Comparison of ENCODE assay signal across 13 cellular contexts in genomic region chr14:23353433-23353780, GRCh38. TPM values are rescaled to one million over a fixed set of nuclear protein-coding genes. Genes with fewer than 3 reads are reported as not detected.
A peak's percentile ranks its signal among the peaks of the same experiment; 100 is the strongest.
DNase-seq lines count a peak whose midpoint lies in the region; ATAC-seq, FAIRE-seq and TF ChIP-seq lines count a peak whose summit lies in the region.
"Had no signal": no experiment of that assay in that cellular context is flagged by ENCODE, and none has a peak within 500 bp of the region (broad histone marks: within the 10 kb centered on the region; RNA-seq: fewer than 3 reads in every experiment).

No MANE protein-coding gene starts in this region.

- no peak overlapping the region for H2BK15ac ChIP-seq in IMR-90 (ENCODE audit: low read depth, low read length)
- no peak overlapping the region for H2BK15ac ChIP-seq in H1 (ENCODE audit: low read length)

- no peak overlapping the region for H3K56ac ChIP-seq in IMR-90 (ENCODE audit: extremely low read depth, insufficient read depth, low read length)
- no peak overlapping the region for H3K56ac ChIP-seq in H1 (replicated peaks; ENCODE audit: insufficient read length, low read depth, low read length)

- H3K18ac ChIP-seq in IMR-90 (ENCODE audit: low read depth, low read length) (no peak overlapping the region), H1 (ENCODE audit: extremely low read depth, low read length) (no peak overlapping the region)

- H3K4me3 Mint-ChIP-seq in Caco-2 (ENCODE audit: unreplicated experiment) = peak overlapping the region; percentile 71

- H3K23ac ChIP-seq in IMR-90 (ENCODE audit: low read depth, low read length) (no peak overlapping the region), H1 (ENCODE audit: insufficient read length) (no peak overlapping the region)

- dilution Hi-C loops in IMR-90 (cut with HindIII; ENCODE audit: low sequenced_read_pairs, unreplicated experiment) = no loop called here

- peak overlapping the region; percentile 33; the same call in 1 of the 2 replicates for H2BK20ac ChIP-seq in IMR-90 (ENCODE audit: low read depth, low read length)
- H2BK20ac ChIP-seq in H1 (ENCODE audit: low read length) = no peak overlapping the region

- no peak for ATAC-seq in IMR-90 (ENCODE audit: low read depth)

- H3K4me3 ChIP-seq in Caco-2 (ENCODE audit: low read depth, low read length) (0 out of 2 replicates have a peak overlapping the region, but pooled peaks have one; percentile 53), IMR-90 (ENCODE audit: insufficient read depth, low read depth, low read length) (no peak overlapping the region), H1 (ENCODE audit: extremely low read depth in 1 of 4, insufficient read depth in 2 of 4, low read depth in 3 of 4, low read length in 4 of 4) (peak overlapping the region in 2 of 4 experiments; percentile 72 to 84; a peak in 2 of 8 replicates), neuron (ENCODE audit: low read length) (peak overlapping the region; percentile 63), coronary artery (no peak overlapping the region)

- no peak for TF ChIP-seq RAD21 in IMR-90 (IDR thresholded peaks at IDR 0.05; ENCODE audit: low read length)
- no peak for TF ChIP-seq RAD21 in H1 (IDR thresholded peaks at IDR 0.05 in 1 of 2, conservative IDR thresholded peaks at IDR 0.05 in 1 of 2; ENCODE audit: low read depth in 2 of 2, low read length in 2 of 2)

- H3K9me3 Mint-ChIP-seq in Caco-2 (ENCODE audit: unreplicated experiment) = no peaks in the 10 kb centered on the region
- H3K9me3 Mint-ChIP-seq: stimulated activated naive CD8-positive, alpha-beta T cell treated with anti-CD3 and anti-CD28 coated beads, Interleukin-15, amount 100 ng/mL, for 72 hours had no signal

- FAIRE-seq in H1 (lab: Jason Lieb, UNC) = no peak

- H3K4me2 ChIP-seq in IMR-90 (ENCODE audit: low read depth, low read length) (no peak overlapping the region), H1 (ENCODE audit: insufficient read depth in 1 of 2, low read depth in 2 of 2, low read length in 2 of 2) (peak overlapping the region; percentile 59 to 92; a peak in 2 of 4 replicates)

- no peak overlapping the region for H2AK9ac ChIP-seq in IMR-90 (replicated peaks; ENCODE audit: low read depth, low read length, poor library complexity)

- H3K9me3 ChIP-seq in Caco-2 (no peaks in the 10 kb centered on the region), IMR-90 (ENCODE audit: control insufficient read depth, insufficient read depth, low read length) (no peaks in the 10 kb centered on the region), H1 (ENCODE audit: insufficient read depth in 2 of 2, low read depth in 1 of 2, low read length in 1 of 2) (no peaks in the 10 kb centered on the region), neuron (ENCODE audit: low read length) (no peaks in the 10 kb centered on the region)

- H3K27me3 Mint-ChIP-seq in Caco-2 (ENCODE audit: insufficient read depth, unreplicated experiment) = peaks cover 17% of the 10 kb centered on the region

- DNase-seq in Caco-2 = no peak
- DNase-seq in IMR-90 = no peak
- no peak for DNase-seq in H1 (ENCODE audit: low read depth in 1 of 2, low spot score in 2 of 2)
- no peak for DNase-seq in activated gamma-delta T cell (lab: John Stamatoyannopoulos, UW)
- no peak for DNase-seq in coronary artery (ENCODE audit: low spot score)
- no peak for DNase-seq in medulla oblongata (ENCODE audit: extremely low spot score)
- DNase-seq: Calu3 had no signal

- peaks cover 6% of the 10 kb centered on the region for H3K4me1 Mint-ChIP-seq in Caco-2 (ENCODE audit: low read depth, unreplicated experiment)
- H3K4me1 Mint-ChIP-seq: stimulated activated naive CD8-positive, alpha-beta T cell treated with anti-CD3 and anti-CD28 coated beads, Interleukin-15, amount 100 ng/mL, for 72 hours had no signal

- H3K27me3 ChIP-seq in Caco-2 (replicated peaks; ENCODE audit: control insufficient read depth, insufficient read depth, low read length) (no peaks in the 10 kb centered on the region), IMR-90 (ENCODE audit: control insufficient read depth, insufficient read depth, low read length) (no peaks in the 10 kb centered on the region), H1 (replicated peaks in 1 of 4; ENCODE audit: control insufficient read depth in 3 of 4, extremely low read depth in 1 of 4, insufficient read depth in 3 of 4, low read length in 3 of 4) (peaks cover 0 to 14% (median 10%) of the 10 kb centered on the region in 4 experiments; a peak in 6 of 7 replicates), neuron (ENCODE audit: insufficient read depth, low read length) (no peaks in the 10 kb centered on the region)

- in situ Hi-C loops in IMR-90 (cut with MboI; ENCODE audit: low sequenced_read_pairs) = no loop called here

- no CpG with 5 or more reads among the region's 5 CpGs for WGBS in IMR-90 (ENCODE audit: extremely low coverage in 2 of 2, insufficient read length in 1 of 2), 2 experiments
- WGBS in H1 (ENCODE audit: extremely low coverage in 1 of 2, insufficient coverage in 1 of 2, insufficient read length in 1 of 2, insufficient replicate concordance in 2 of 2, low coverage in 1 of 2, low lambda C conversion rate in 2 of 2, missing lambda C conversion rate in 1 of 2), 2 experiments = 84% methylated on average over 5 of the region's 5 CpGs; no CpG with 5 or more reads in 1 of the 2 experiments

- no peaks in the 10 kb centered on the region; the same call in 1 of the 2 replicates for H4K20me1 ChIP-seq in IMR-90 (ENCODE audit: insufficient read depth, low read length)
- H4K20me1 ChIP-seq in H1 (replicated peaks in 1 of 2; ENCODE audit: control insufficient read depth in 1 of 2, insufficient read depth in 2 of 2, low read length in 2 of 2) = peaks cover 0 to 3% of the 10 kb centered on the region in 2 experiments

- H3K36me3 ChIP-seq in Caco-2 (ENCODE audit: control insufficient read depth, insufficient read depth, low read length) (no peaks in the 10 kb centered on the region), IMR-90 (ENCODE audit: control insufficient read depth, insufficient read depth, low read length) (peaks cover 25% of the 10 kb centered on the region), H1 (ENCODE audit: control insufficient read depth in 2 of 4, insufficient read depth in 4 of 4, low read length in 3 of 4) (peaks cover 0 to 11% (median 5%) of the 10 kb centered on the region in 4 experiments; a peak in 4 of 8 replicates), neuron (ENCODE audit: insufficient read depth, low read length) (peaks cover 21% of the 10 kb centered on the region)

- H3K14ac ChIP-seq in IMR-90 (replicated peaks; ENCODE audit: low read depth, low read length) = 0 out of 2 replicates have a peak overlapping the region, but pooled peaks have one; percentile 46
- H3K14ac ChIP-seq in H1 (ENCODE audit: insufficient read length) = no peak overlapping the region

- H3K79me2 ChIP-seq in H1 (ENCODE audit: control insufficient read depth in 1 of 2, insufficient read depth in 2 of 2, low read length in 2 of 2) = no peaks in the 10 kb centered on the region

- H2BK12ac ChIP-seq in H1 (ENCODE audit: low read depth, low read length) = peak overlapping the region; percentile 45; the same call in 1 of the 2 replicates

- H3K9me1 ChIP-seq in IMR-90 (ENCODE audit: insufficient read depth, low read length) = peaks cover 6% of the 10 kb centered on the region; the same call in 1 of the 2 replicates

- BruUV-seq in Caco-2 (replicated peaks; lab: Mats Ljungman, UMichigan) = no TSS peak
- BruUV-seq in IMR-90 (replicated peaks; lab: Mats Ljungman, UMichigan) = no TSS peak

- POLR2A ChIA-PET in Caco-2 (lab: Charles Lee) (no interaction called here), IMR-90 (lab: Charles Lee; ENCODE audit: unreplicated experiment) (no interaction called here), H1 (lab: Charles Lee; ENCODE audit: partially characterized antibody) (interaction anchor here (0.6 to 6.4 kb wide), 11 partner anchors 10 to 213 kb away, joined by 3 to 73 read pairs (median 4); partner anchors contain the start of genes CMTM5, EFS and PABPN1)

- H4K5ac ChIP-seq in IMR-90 (ENCODE audit: low read depth, low read length) (no peak overlapping the region), H1 (ENCODE audit: insufficient read length, low read depth, low read length) (no peak overlapping the region)

- H3K4ac ChIP-seq in IMR-90 (ENCODE audit: low read depth, low read length) = 0 out of 2 replicates have a peak overlapping the region, but pooled peaks have one; percentile 64
- no peak overlapping the region for H3K4ac ChIP-seq in H1 (replicated peaks; ENCODE audit: insufficient read length, low read depth, low read length)

- no peak overlapping the region for H3K27ac Mint-ChIP-seq in Caco-2 (ENCODE audit: unreplicated experiment)
- H3K27ac Mint-ChIP-seq: stimulated activated naive CD8-positive, alpha-beta T cell treated with anti-CD3 and anti-CD28 coated beads, Interleukin-15, amount 100 ng/mL, for 72 hours had no signal

- H3K79me1 ChIP-seq in IMR-90 (ENCODE audit: low read depth in 1 of 2, low read length in 2 of 2) (peaks cover 0 to 7% of the 10 kb centered on the region in 2 experiments; a peak in 3 of 4 replicates), H1 (ENCODE audit: low read depth, low read length) (no peaks in the 10 kb centered on the region)

- H2AFZ ChIP-seq in IMR-90 (replicated peaks; ENCODE audit: low read length, poor library complexity) (peak overlapping the region; percentile 96), H1 (ENCODE audit: low read length) (no peak overlapping the region), neuron (ENCODE audit: low read depth, low read length) (no peak overlapping the region)

- no peak overlapping the region for H4K91ac ChIP-seq in IMR-90 (ENCODE audit: insufficient read depth, low read depth, low read length)
- no peak overlapping the region for H4K91ac ChIP-seq in H1 (replicated peaks; ENCODE audit: insufficient read length, low read length)

- H3K36me3 Mint-ChIP-seq in Caco-2 (ENCODE audit: insufficient read depth, unreplicated experiment) = no peaks in the 10 kb centered on the region

- H4K8ac ChIP-seq in IMR-90 (ENCODE audit: low read depth in 2 of 2, low read length in 2 of 2) = peak overlapping the region; percentile 75 to 77; a peak in 3 of 4 replicates
- H4K8ac ChIP-seq in H1 (ENCODE audit: extremely low read depth, insufficient read depth, low read length) = no peak overlapping the region

- CTCF ChIA-PET in Caco-2 (lab: Charles Lee) (interaction anchor here (0.6 to 1.2 kb wide), 3 partner anchors 19 to 32 kb away, joined by 3 to 6 read pairs (median 3); partner anchors contain the start of gene PABPN1), IMR-90 (lab: Yijun Ruan, JAX) (interaction anchor here (1.4 to 1.7 kb wide), 2 partner anchors 10 to 27 kb away, joined by 3 to 4 read pairs; no protein-coding TSS in a partner anchor), H1 (lab: Charles Lee; ENCODE audit: partially characterized antibody) (interaction anchor here (0.8 to 20.9 kb wide), 12 partner anchors 8 to 295 kb away, joined by 3 to 333 read pairs (median 4); partner anchors contain the start of genes CMTM5, IL25 and MYH7)

- TF ChIP-seq POLR2A in IMR-90 (IDR thresholded peaks at IDR 0.05; ENCODE audit: low read depth, low read length) (no peak), H1 (IDR thresholded peaks at IDR 0.05; ENCODE audit: control extremely low read depth in 1 of 2, low read depth in 2 of 2, low read length in 2 of 2) (no peak)

- H2AK5ac ChIP-seq in IMR-90 (ENCODE audit: low read depth, low read length) (peak overlapping the region; percentile 27; the same call in 1 of the 2 replicates), H1 (ENCODE audit: low read depth, low read length) (peak overlapping the region; percentile 41; the same call in 1 of the 2 replicates)

- peaks cover 10% of the 10 kb centered on the region for H3K23me2 ChIP-seq in H1 (ENCODE audit: low read depth, low read length)

- no peak overlapping the region for H3K9ac ChIP-seq in IMR-90 (ENCODE audit: low read depth, low read length)
- no peak overlapping the region for H3K9ac ChIP-seq in H1 (replicated peaks in 1 of 4; ENCODE audit: extremely low read depth in 1 of 4, low read depth in 3 of 4, low read length in 3 of 4)

- intact Hi-C loops in Caco-2 (cut with micrococcal nuclease; ENCODE audit: unreplicated experiment) (loop anchor here (2.0 kb wide), 1 partner anchor 27 kb away; no protein-coding TSS in a partner anchor), IMR-90 (cut with micrococcal nuclease) (no loop called here)

- TF ChIP-seq CTCF in Caco-2 (IDR thresholded peaks at IDR 0.05; ENCODE audit: insufficient read depth in 1 of 2, low read depth in 1 of 2, low read length in 1 of 2, severe bottlenecking in 1 of 2, unreplicated experiment in 1 of 2) (no peak), IMR-90 (conservative IDR thresholded peaks at IDR 0.05; ENCODE audit: low read depth, low read length) (no peak), H1 (IDR thresholded peaks at IDR 0.05; ENCODE audit: control extremely low read depth in 1 of 3, insufficient read depth in 1 of 3, low read depth in 1 of 3, low read length in 3 of 3) (no peak), coronary artery (IDR thresholded peaks at IDR 0.05) (no peak)

- 0 out of 2 replicates have a peak, but pooled peaks cover 3% of the 10 kb centered on the region for H3K4me1 ChIP-seq in Caco-2
- peaks cover 3% of the 10 kb centered on the region; the same call in 1 of the 2 replicates for H3K4me1 ChIP-seq in IMR-90 (ENCODE audit: control insufficient read depth, insufficient read depth, low read length)
- peaks cover 0 to 3% (median 2%) of the 10 kb centered on the region in 4 experiments; a peak in 4 of 7 replicates for H3K4me1 ChIP-seq in H1 (replicated peaks in 1 of 4; ENCODE audit: control insufficient read depth in 3 of 4, insufficient read depth in 4 of 4, low read length in 3 of 4)
- H3K4me1 ChIP-seq in neuron (ENCODE audit: insufficient read depth, low read length) = peaks cover 7% of the 10 kb centered on the region

- no peak overlapping the region for H3K27ac ChIP-seq in IMR-90 (ENCODE audit: insufficient read depth, low read length)
- no peak overlapping the region for H3K27ac ChIP-seq in H1 (ENCODE audit: low read depth, low read length)
- peak overlapping the region in 1 of 2 donors; percentile 84 for H3K27ac ChIP-seq in coronary artery

- TF ChIP-seq EP300 in H1 (IDR thresholded peaks at IDR 0.05; ENCODE audit: borderline replicate concordance in 1 of 2, low read depth in 2 of 2, low read length in 2 of 2) = no peak

- H2BK5ac ChIP-seq in IMR-90 (ENCODE audit: low read depth, low read length, poor library complexity, severe bottlenecking) = no peak overlapping the region
- no peak overlapping the region for H2BK5ac ChIP-seq in H1 (ENCODE audit: low read depth, low read length)

- H2BK120ac ChIP-seq in IMR-90 (ENCODE audit: low read depth, low read length) (peak overlapping the region; percentile 35), H1 (replicated peaks; ENCODE audit: low read depth, low read length) (no peak overlapping the region)

RNA-seq across cellular contexts. Expression of gene SLC22A17, which starts 0.7 kb away (rescaled TPM):
- total RNA-seq in Caco-2 (2022) (3.1 and 3.7 TPM in 2 replicates), IMR-90 (2012; rRNA removed) (6.4 and 6.6 TPM in 2 replicates)
- polyA plus RNA-seq in IMR-90 (2012; rRNA removed) (35.6 and 36.0 TPM in 2 replicates), H1 (2011; rRNA removed) (49.0 and 77.7 TPM in 2 replicates)
- polyA plus RNA-seq in IMR-90 (2012; cell fraction: cytosol; rRNA removed) = 17.0 and 43.1 TPM in 2 replicates
- polyA plus RNA-seq in IMR-90 (2012; cell fraction: nucleus; rRNA removed; ENCODE audit: low replicate concordance) = 161 and 357 TPM in 2 replicates
- total RNA-seq in H1 (2021; fragmentation: NEBNext Ultra II Directional; extraction: Animal tissue kit (Norgen Biotek cat#: 25700)) = 39.4 and 43.0 TPM in 2 replicates
- polyA plus RNA-seq in H1 (2011; cell fraction: cytosol; rRNA removed) = 37.0 TPM
- polyA plus RNA-seq in H1 (2011; cell fraction: nucleus; rRNA removed) = 247 TPM
- 27.3 to 49.2 TPM (median 43.9 TPM) in 4 replicates for polyA plus RNA-seq in H1 (2012, experiment 1 of 2)
- polyA plus RNA-seq in H1 (2012, experiment 2 of 2) = 32.6 TPM
- polyA plus RNA-seq in H1 (2013, experiment 1 of 2) = 46.6 TPM
- 48.6 TPM for polyA plus RNA-seq in H1 (2013, experiment 2 of 2)
- 17.3 and 17.8 TPM in 2 replicates for polyA minus RNA-seq in H1 (2011; rRNA and poly(A)+ RNA removed)
- polyA minus RNA-seq in H1 (2011; cell fraction: cytosol; rRNA and poly(A)+ RNA removed) = 21.3 TPM
- 35.1 TPM for polyA minus RNA-seq in H1 (2011; cell fraction: nucleus; rRNA and poly(A)+ RNA removed)

RNA-seq across cellular contexts. Expression of gene EFS, which starts 11.6 kb away (rescaled TPM):
- total RNA-seq in Caco-2 (2022) (0.14 and 0.16 TPM in 2 replicates), IMR-90 (2012; rRNA removed) (2.2 and 2.5 TPM in 2 replicates)
- polyA plus RNA-seq in IMR-90 (2012; rRNA removed) (11.6 and 13.3 TPM in 2 replicates), H1 (2011; rRNA removed) (28.6 and 39.0 TPM in 2 replicates)
- polyA plus RNA-seq in IMR-90 (2012; cell fraction: cytosol; rRNA removed) = 7.2 and 13.1 TPM in 2 replicates
- 34.4 and 64.4 TPM in 2 replicates for polyA plus RNA-seq in IMR-90 (2012; cell fraction: nucleus; rRNA removed; ENCODE audit: low replicate concordance)
- 27.8 and 29.0 TPM in 2 replicates for total RNA-seq in H1 (2021; fragmentation: NEBNext Ultra II Directional; extraction: Animal tissue kit (Norgen Biotek cat#: 25700))
- polyA plus RNA-seq in H1 (2011; cell fraction: cytosol; rRNA removed) = 26.5 TPM
- polyA plus RNA-seq in H1 (2011; cell fraction: nucleus; rRNA removed) = 117 TPM
- polyA plus RNA-seq in H1 (2012, experiment 1 of 2) = 24.4 to 40.8 TPM (median 33.7 TPM) in 4 replicates
- 28.0 TPM for polyA plus RNA-seq in H1 (2012, experiment 2 of 2)
- polyA plus RNA-seq in H1 (2013, experiment 1 of 2) = 16.2 TPM
- 15.1 TPM for polyA plus RNA-seq in H1 (2013, experiment 2 of 2)
- 9.1 and 9.3 TPM in 2 replicates for polyA minus RNA-seq in H1 (2011; rRNA and poly(A)+ RNA removed)
- 11.7 TPM for polyA minus RNA-seq in H1 (2011; cell fraction: cytosol; rRNA and poly(A)+ RNA removed)
- 26.7 TPM for polyA minus RNA-seq in H1 (2011; cell fraction: nucleus; rRNA and poly(A)+ RNA removed)
- total RNA-seq: Calu3 had no signal

RNA-seq across cellular contexts. Expression of gene IL25, which starts 19.2 kb away (rescaled TPM):
- total RNA-seq in Caco-2 (2022) = not detected in 2 replicates
- total RNA-seq in IMR-90 (2012; rRNA removed) = not detected in 2 replicates
- not detected in 2 replicates for polyA plus RNA-seq in IMR-90 (2012; rRNA removed)
- not detected in 2 replicates for polyA plus RNA-seq in IMR-90 (2012; cell fraction: cytosol; rRNA removed)
- polyA plus RNA-seq in IMR-90 (2012; cell fraction: nucleus; rRNA removed; ENCODE audit: low replicate concordance) = not detected in 2 replicates
- not detected in 2 replicates for total RNA-seq in H1 (2021; fragmentation: NEBNext Ultra II Directional; extraction: Animal tissue kit (Norgen Biotek cat#: 25700))
- polyA plus RNA-seq in H1 (2011; rRNA removed) = not detected in 2 replicates
- polyA plus RNA-seq in H1 (2011; cell fraction: cytosol; rRNA removed) = not detected
- not detected for polyA plus RNA-seq in H1 (2011; cell fraction: nucleus; rRNA removed)
- not detected in 4 replicates for polyA plus RNA-seq in H1 (2012, experiment 1 of 2)
- polyA plus RNA-seq in H1 (2012, experiment 2 of 2) = not detected
- 0.04 TPM for polyA plus RNA-seq in H1 (2013, experiment 1 of 2)
- polyA plus RNA-seq in H1 (2013, experiment 2 of 2) = not detected
- not detected in 2 replicates for polyA minus RNA-seq in H1 (2011; rRNA and poly(A)+ RNA removed)
- not detected for polyA minus RNA-seq in H1 (2011; cell fraction: cytosol; rRNA and poly(A)+ RNA removed)
- not detected for polyA minus RNA-seq in H1 (2011; cell fraction: nucleus; rRNA and poly(A)+ RNA removed)
- total RNA-seq: Calu3, fibroblast of villous mesenchyme, kidney epithelial cell, occipital lobe, RPMI7951 had no signal

RNA-seq across cellular contexts. Expression of gene CMTM5, which starts 23.4 kb away (rescaled TPM):
- total RNA-seq in Caco-2 (2022) (not detected in 2 replicates), IMR-90 (2012; rRNA removed) (not detected in 2 replicates)
- polyA plus RNA-seq in IMR-90 (2012; rRNA removed) (0.07 and 0.11 TPM in 2 replicates), H1 (2011; rRNA removed) (2.1 and 2.8 TPM in 2 replicates)
- polyA plus RNA-seq in IMR-90 (2012; cell fraction: cytosol; rRNA removed) = 0.27 TPM in 1 of 2 replicates, not detected in the other
- 0.23 and 0.30 TPM in 2 replicates for polyA plus RNA-seq in IMR-90 (2012; cell fraction: nucleus; rRNA removed; ENCODE audit: low replicate concordance)
- not detected in 2 replicates for total RNA-seq in H1 (2021; fragmentation: NEBNext Ultra II Directional; extraction: Animal tissue kit (Norgen Biotek cat#: 25700))
- 1.4 TPM for polyA plus RNA-seq in H1 (2011; cell fraction: cytosol; rRNA removed)
- 2.1 TPM for polyA plus RNA-seq in H1 (2011; cell fraction: nucleus; rRNA removed)
- 0.29 to 0.90 TPM (median 0.57 TPM) in 4 replicates for polyA plus RNA-seq in H1 (2012, experiment 1 of 2)
- 1.1 TPM for polyA plus RNA-seq in H1 (2012, experiment 2 of 2)
- 0.06 TPM for polyA plus RNA-seq in H1 (2013, experiment 1 of 2)
- 0.22 TPM for polyA plus RNA-seq in H1 (2013, experiment 2 of 2)
- polyA minus RNA-seq in H1 (2011; rRNA and poly(A)+ RNA removed) = 0.66 and 2.6 TPM in 2 replicates
- not detected for polyA minus RNA-seq in H1 (2011; cell fraction: cytosol; rRNA and poly(A)+ RNA removed)
- polyA minus RNA-seq in H1 (2011; cell fraction: nucleus; rRNA and poly(A)+ RNA removed) = not detected
- total RNA-seq: Calu3, fibroblast of villous mesenchyme, kidney epithelial cell had no signal

RNA-seq across cellular contexts. Expression of gene PABPN1, which starts 32.1 kb away (rescaled TPM):
- total RNA-seq in Caco-2 (2022) (196 and 202 TPM in 2 replicates), IMR-90 (2012; rRNA removed) (74.4 and 104 TPM in 2 replicates)
- polyA plus RNA-seq in IMR-90 (2012; rRNA removed) (192 and 211 TPM in 2 replicates), H1 (2011; rRNA removed) (229 and 331 TPM in 2 replicates)
- 68.9 and 112 TPM in 2 replicates for polyA plus RNA-seq in IMR-90 (2012; cell fraction: cytosol; rRNA removed)
- polyA plus RNA-seq in IMR-90 (2012; cell fraction: nucleus; rRNA removed; ENCODE audit: low replicate concordance) = 620 and 1,496 TPM in 2 replicates
- 300 and 312 TPM in 2 replicates for total RNA-seq in H1 (2021; fragmentation: NEBNext Ultra II Directional; extraction: Animal tissue kit (Norgen Biotek cat#: 25700))
- polyA plus RNA-seq in H1 (2011; cell fraction: cytosol; rRNA removed) = 278 TPM
- polyA plus RNA-seq in H1 (2011; cell fraction: nucleus; rRNA removed) = 560 TPM
- 306 to 331 TPM (median 322 TPM) in 4 replicates for polyA plus RNA-seq in H1 (2012, experiment 1 of 2)
- 212 TPM for polyA plus RNA-seq in H1 (2012, experiment 2 of 2)
- 219 TPM for polyA plus RNA-seq in H1 (2013, experiment 1 of 2)
- 203 TPM for polyA plus RNA-seq in H1 (2013, experiment 2 of 2)
- polyA minus RNA-seq in H1 (2011; rRNA and poly(A)+ RNA removed) = 165 and 168 TPM in 2 replicates
- polyA minus RNA-seq in H1 (2011; cell fraction: cytosol; rRNA and poly(A)+ RNA removed) = 87.4 TPM
- 112 TPM for polyA minus RNA-seq in H1 (2011; cell fraction: nucleus; rRNA and poly(A)+ RNA removed)

Comparison
In these comparisons a context has a peak if more than half of its experiments do, and no peak if none do; other contexts are left out.
1. H3K4me3 ChIP-seq: peak in Caco-2 (single experiment) and neuron (single experiment); none in IMR-90 (single experiment) and coronary artery (single experiment).